2 cellular contexts compared by ENCODE assay signal in genomic region chr3:78871048-78871447, GRCh38.
TF ChIP-seq lines count a peak whose summit lies in the region.

No MANE protein-coding gene starts in this region.

TF ChIP-seq in A549, 52 proteins besides CTCF, POLR2A, EP300 and RAD21:
- TF ChIP-seq ESRRA (IDR thresholded peaks at IDR 0.05; ENCODE audit: borderline replicate concordance, low read length) (no peak), ZC3H11A (IDR thresholded peaks at IDR 0.05) (no peak), CEBPB (IDR thresholded peaks at IDR 0.05) (no peak), JUN (IDR thresholded peaks at IDR 0.05) (no peak), KDM5A (IDR thresholded peaks at IDR 0.05) (no peak), NPAS2 (CRISPR knock-in tag; IDR thresholded peaks at IDR 0.05; ENCODE audit: borderline replicate concordance) (no peak), KDM1A (IDR thresholded peaks at IDR 0.05; ENCODE audit: low read depth) (no peak), FOSB (CRISPR knock-in tag; IDR thresholded peaks at IDR 0.05) (no peak), JUNB (IDR thresholded peaks at IDR 0.05) (no peak)

TF ChIP-seq in IMR-90, 13 proteins besides CTCF, POLR2A, EP300 and RAD21:
- TF ChIP-seq CEBPB (IDR thresholded peaks at IDR 0.05; ENCODE audit: low read depth, low read length) (no peak), RFX5 (IDR thresholded peaks at IDR 0.05; ENCODE audit: low read depth, low read length) (no peak), MAFK (IDR thresholded peaks at IDR 0.05; ENCODE audit: low read depth, low read length) (no peak), ELK1 (IDR thresholded peaks at IDR 0.05; ENCODE audit: borderline replicate concordance, low read depth, low read length) (no peak), MXI1 (IDR thresholded peaks at IDR 0.05; ENCODE audit: borderline replicate concordance, low read depth, low read length) (no peak), SMC3 (IDR thresholded peaks at IDR 0.05; ENCODE audit: low read depth, low read length) (no peak)
TF ChIP-seq in IMR-90: peak in this region for 0.
